In the genomic region with DNA sequence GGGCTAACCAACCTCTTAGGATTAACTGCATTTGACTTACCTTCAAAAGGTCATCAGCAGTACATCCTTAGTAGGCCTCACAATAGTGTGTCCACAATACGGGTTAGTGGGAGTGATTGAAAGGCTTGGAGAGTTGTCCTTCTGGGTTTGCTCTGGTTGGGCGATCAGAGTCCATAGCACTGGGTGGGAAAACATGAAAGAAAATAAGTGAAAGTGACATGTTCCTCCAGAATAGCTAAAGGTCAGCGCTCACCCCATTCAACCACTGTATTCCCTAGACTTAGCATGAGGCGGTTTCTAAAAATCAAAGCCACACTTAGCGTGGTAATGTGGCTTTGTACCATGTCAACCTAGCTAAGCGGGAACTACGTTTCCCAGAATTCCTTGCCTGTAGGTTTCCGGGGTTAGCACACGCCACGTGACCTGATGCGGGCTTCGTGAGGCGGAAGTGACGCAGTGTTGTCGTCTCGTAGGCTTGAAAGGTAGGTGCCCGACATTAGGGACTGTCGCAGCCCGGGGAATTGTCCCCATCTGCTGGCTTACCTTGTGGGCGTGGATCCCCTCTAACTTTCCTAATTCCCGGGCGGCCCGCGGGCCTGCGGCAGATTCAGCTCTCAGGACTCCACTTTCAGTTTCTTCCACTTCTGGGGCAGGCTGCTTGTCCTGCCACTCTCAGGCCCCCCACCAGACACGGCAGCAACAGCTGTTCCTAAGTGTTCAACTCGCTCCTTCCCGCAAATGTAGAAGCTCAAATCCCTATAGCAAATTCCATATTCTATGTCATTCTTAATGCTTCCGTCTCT, we compare ENCODE assay signal across 1 cellular context.
TF ChIP-seq lines count a peak whose summit lies in the region.

No MANE protein-coding gene starts in this region.

TF ChIP-seq in GM12878, 131 proteins besides CTCF, POLR2A, EP300 and RAD21 (continued from another document):
- peak; percentile 54 for TF ChIP-seq SKIL (IDR thresholded peaks at IDR 0.05; ENCODE audit: low read depth, poor library complexity, severe bottlenecking)
- TF ChIP-seq RB1 (IDR thresholded peaks at IDR 0.05; ENCODE audit: borderline replicate concordance) = peak; percentile 52; the same call in 1 of the 2 replicates
- TF ChIP-seq, protein P1, sequence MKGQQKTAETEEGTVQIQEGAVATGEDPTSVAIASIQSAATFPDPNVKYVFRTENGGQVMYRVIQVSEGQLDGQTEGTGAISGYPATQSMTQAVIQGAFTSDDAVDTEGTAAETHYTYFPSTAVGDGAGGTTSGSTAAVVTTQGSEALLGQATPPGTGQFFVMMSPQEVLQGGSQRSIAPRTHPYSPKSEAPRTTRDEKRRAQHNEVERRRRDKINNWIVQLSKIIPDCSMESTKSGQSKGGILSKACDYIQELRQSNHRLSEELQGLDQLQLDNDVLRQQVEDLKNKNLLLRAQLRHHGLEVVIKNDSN (IDR thresholded peaks at IDR 0.05; ENCODE audit: borderline replicate concordance, extremely low read length, insufficient read depth, low read depth, low read length) = peak; percentile 98
- TF ChIP-seq, protein P2, sequence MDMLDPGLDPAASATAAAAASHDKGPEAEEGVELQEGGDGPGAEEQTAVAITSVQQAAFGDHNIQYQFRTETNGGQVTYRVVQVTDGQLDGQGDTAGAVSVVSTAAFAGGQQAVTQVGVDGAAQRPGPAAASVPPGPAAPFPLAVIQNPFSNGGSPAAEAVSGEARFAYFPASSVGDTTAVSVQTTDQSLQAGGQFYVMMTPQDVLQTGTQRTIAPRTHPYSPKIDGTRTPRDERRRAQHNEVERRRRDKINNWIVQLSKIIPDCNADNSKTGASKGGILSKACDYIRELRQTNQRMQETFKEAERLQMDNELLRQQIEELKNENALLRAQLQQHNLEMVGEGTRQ (IDR thresholded peaks at IDR 0.05; ENCODE audit: borderline replicate concordance, low read depth, low read length) = peak; percentile 96
- TF ChIP-seq JUND (IDR thresholded peaks at IDR 0.05; ENCODE audit: low read depth, low read length) = no peak
- TF ChIP-seq NBN (IDR thresholded peaks at IDR 0.05) = peak; percentile 79; the same call in 1 of the 2 replicates
- TF ChIP-seq, protein P3, sequence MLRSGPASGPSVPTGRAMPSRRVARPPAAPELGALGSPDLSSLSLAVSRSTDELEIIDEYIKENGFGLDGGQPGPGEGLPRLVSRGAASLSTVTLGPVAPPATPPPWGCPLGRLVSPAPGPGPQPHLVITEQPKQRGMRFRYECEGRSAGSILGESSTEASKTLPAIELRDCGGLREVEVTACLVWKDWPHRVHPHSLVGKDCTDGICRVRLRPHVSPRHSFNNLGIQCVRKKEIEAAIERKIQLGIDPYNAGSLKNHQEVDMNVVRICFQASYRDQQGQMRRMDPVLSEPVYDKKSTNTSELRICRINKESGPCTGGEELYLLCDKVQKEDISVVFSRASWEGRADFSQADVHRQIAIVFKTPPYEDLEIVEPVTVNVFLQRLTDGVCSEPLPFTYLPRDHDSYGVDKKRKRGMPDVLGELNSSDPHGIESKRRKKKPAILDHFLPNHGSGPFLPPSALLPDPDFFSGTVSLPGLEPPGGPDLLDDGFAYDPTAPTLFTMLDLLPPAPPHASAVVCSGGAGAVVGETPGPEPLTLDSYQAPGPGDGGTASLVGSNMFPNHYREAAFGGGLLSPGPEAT (IDR thresholded peaks at IDR 0.05; ENCODE audit: low read depth) = 0 out of 2 replicates have a peak, but pooled peaks have one; percentile 30
- TF ChIP-seq FOS (IDR thresholded peaks at IDR 0.05; ENCODE audit: borderline replicate concordance, extremely low read depth, insufficient read length) = no peak
- no peak for TF ChIP-seq SRF (IDR thresholded peaks at IDR 0.05; ENCODE audit: low read depth in 2 of 2, low read length in 2 of 2)
- TF ChIP-seq POU2F2 (IDR thresholded peaks at IDR 0.05; ENCODE audit: borderline replicate concordance, low read depth, low read length) = 0 out of 3 replicates have a peak, but pooled peaks have one; percentile 10
- TF ChIP-seq ATF3 (IDR thresholded peaks at IDR 0.05; ENCODE audit: borderline replicate concordance, extremely low read depth, low read depth, low read length) = peak; percentile 93
- 0 out of 2 replicates have a peak, but pooled peaks have one; percentile 19 for TF ChIP-seq TBL1XR1 (IDR thresholded peaks at IDR 0.05; ENCODE audit: low read depth, low read length)
- no peak for TF ChIP-seq GATAD2B (conservative IDR thresholded peaks at IDR 0.05; ENCODE audit: low read depth)
- TF ChIP-seq ZBED1 (IDR thresholded peaks at IDR 0.05; ENCODE audit: borderline replicate concordance) = no peak; the same call in 1 of the 2 replicates
- no peak for TF ChIP-seq SMARCA5 (IDR thresholded peaks at IDR 0.05)
